ENCODE assay signal across 1 cellular context in the genomic region with DNA sequence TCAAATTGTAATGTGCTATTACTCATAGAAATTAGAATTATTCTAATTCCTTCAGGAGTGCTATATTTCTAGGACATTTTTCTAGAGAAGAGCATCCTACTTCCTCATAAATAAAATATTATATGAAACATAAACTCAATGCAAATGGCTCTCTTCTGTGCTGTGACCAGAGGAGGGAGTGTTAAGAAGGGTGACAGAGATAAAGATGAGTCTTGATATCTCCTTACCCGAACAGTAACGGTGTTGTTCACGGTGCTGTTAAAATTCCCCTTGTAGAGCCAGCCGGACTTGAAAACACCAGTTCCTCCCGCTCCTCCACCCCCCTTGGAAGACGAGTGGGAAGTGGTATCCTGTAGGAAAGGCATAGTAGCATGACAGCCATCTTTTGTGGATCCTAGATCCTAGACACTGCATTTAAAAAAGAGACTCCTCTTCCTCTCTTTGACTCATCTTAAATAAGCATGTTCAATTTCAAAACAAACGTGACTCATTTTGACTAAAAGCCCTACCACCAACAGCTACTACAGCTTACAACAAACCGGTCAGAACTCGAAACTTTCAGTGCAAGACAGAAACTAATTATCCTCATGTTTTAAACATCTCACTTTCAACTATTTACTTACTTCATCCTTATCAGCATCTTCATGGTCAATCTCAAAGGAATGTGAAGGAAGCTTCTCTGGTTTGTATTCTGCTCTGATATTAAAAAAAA.
A peak's percentile ranks its signal among the peaks of the same experiment; 100 is the strongest.
TF ChIP-seq lines count a peak whose summit lies in the region.

No MANE protein-coding gene starts in this region.

TF ChIP-seq in GM12878, 131 proteins besides CTCF, POLR2A, EP300 and RAD21 (continued from another document and continues in another):
- TF ChIP-seq, protein P1, sequence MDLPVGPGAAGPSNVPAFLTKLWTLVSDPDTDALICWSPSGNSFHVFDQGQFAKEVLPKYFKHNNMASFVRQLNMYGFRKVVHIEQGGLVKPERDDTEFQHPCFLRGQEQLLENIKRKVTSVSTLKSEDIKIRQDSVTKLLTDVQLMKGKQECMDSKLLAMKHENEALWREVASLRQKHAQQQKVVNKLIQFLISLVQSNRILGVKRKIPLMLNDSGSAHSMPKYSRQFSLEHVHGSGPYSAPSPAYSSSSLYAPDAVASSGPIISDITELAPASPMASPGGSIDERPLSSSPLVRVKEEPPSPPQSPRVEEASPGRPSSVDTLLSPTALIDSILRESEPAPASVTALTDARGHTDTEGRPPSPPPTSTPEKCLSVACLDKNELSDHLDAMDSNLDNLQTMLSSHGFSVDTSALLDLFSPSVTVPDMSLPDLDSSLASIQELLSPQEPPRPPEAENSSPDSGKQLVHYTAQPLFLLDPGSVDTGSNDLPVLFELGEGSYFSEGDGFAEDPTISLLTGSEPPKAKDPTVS (IDR thresholded peaks at IDR 0.05; ENCODE audit: low read depth, low read length) = no peak
- TF ChIP-seq CEBPB (IDR thresholded peaks at IDR 0.05; ENCODE audit: borderline replicate concordance in 1 of 2, low read depth in 2 of 2, low read length in 2 of 2) = no peak
- TF ChIP-seq YBX1 (IDR thresholded peaks at IDR 0.05) = no peak
- TF ChIP-seq SUPT20H (IDR thresholded peaks at IDR 0.05; ENCODE audit: borderline replicate concordance, control insufficient read depth, low read depth, low read length) = no peak
- no peak for TF ChIP-seq SMARCA5 (IDR thresholded peaks at IDR 0.05)
- no peak for TF ChIP-seq SREBF2 (IDR thresholded peaks at IDR 0.05; ENCODE audit: low read length)
- TF ChIP-seq KLF5 (IDR thresholded peaks at IDR 0.05; ENCODE audit: partially characterized antibody) = no peak
- TF ChIP-seq, protein P2, sequence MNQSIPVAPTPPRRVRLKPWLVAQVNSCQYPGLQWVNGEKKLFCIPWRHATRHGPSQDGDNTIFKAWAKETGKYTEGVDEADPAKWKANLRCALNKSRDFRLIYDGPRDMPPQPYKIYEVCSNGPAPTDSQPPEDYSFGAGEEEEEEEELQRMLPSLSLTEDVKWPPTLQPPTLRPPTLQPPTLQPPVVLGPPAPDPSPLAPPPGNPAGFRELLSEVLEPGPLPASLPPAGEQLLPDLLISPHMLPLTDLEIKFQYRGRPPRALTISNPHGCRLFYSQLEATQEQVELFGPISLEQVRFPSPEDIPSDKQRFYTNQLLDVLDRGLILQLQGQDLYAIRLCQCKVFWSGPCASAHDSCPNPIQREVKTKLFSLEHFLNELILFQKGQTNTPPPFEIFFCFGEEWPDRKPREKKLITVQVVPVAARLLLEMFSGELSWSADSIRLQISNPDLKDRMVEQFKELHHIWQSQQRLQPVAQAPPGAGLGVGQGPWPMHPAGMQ (IDR thresholded peaks at IDR 0.05; ENCODE audit: borderline replicate concordance) = no peak
- TF ChIP-seq MTA3 (IDR thresholded peaks at IDR 0.05; ENCODE audit: borderline replicate concordance, low read length) = peak; percentile 30; the same call in 1 of the 2 replicates
- TF ChIP-seq ZNF274 (IDR thresholded peaks at IDR 0.05; ENCODE audit: insufficient read depth, insufficient read length) = no peak
- no peak for TF ChIP-seq TAF1 (IDR thresholded peaks at IDR 0.05; ENCODE audit: borderline replicate concordance, low read depth, low read length)
- no peak for TF ChIP-seq MYB (IDR thresholded peaks at IDR 0.05; ENCODE audit: borderline replicate concordance, low read depth, low read length)
- peak; percentile 21; the same call in 1 of the 2 replicates for TF ChIP-seq DPF2 (IDR thresholded peaks at IDR 0.05)
- TF ChIP-seq HDGF (IDR thresholded peaks at IDR 0.05) = no peak
- TF ChIP-seq, protein P3, sequence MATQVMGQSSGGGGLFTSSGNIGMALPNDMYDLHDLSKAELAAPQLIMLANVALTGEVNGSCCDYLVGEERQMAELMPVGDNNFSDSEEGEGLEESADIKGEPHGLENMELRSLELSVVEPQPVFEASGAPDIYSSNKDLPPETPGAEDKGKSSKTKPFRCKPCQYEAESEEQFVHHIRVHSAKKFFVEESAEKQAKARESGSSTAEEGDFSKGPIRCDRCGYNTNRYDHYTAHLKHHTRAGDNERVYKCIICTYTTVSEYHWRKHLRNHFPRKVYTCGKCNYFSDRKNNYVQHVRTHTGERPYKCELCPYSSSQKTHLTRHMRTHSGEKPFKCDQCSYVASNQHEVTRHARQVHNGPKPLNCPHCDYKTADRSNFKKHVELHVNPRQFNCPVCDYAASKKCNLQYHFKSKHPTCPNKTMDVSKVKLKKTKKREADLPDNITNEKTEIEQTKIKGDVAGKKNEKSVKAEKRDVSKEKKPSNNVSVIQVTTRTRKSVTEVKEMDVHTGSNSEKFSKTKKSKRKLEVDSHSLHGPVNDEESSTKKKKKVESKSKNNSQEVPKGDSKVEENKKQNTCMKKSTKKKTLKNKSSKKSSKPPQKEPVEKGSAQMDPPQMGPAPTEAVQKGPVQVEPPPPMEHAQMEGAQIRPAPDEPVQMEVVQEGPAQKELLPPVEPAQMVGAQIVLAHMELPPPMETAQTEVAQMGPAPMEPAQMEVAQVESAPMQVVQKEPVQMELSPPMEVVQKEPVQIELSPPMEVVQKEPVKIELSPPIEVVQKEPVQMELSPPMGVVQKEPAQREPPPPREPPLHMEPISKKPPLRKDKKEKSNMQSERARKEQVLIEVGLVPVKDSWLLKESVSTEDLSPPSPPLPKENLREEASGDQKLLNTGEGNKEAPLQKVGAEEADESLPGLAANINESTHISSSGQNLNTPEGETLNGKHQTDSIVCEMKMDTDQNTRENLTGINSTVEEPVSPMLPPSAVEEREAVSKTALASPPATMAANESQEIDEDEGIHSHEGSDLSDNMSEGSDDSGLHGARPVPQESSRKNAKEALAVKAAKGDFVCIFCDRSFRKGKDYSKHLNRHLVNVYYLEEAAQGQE (IDR thresholded peaks at IDR 0.05; ENCODE audit: low read depth, low read length) = no peak
- TF ChIP-seq, protein P4, sequence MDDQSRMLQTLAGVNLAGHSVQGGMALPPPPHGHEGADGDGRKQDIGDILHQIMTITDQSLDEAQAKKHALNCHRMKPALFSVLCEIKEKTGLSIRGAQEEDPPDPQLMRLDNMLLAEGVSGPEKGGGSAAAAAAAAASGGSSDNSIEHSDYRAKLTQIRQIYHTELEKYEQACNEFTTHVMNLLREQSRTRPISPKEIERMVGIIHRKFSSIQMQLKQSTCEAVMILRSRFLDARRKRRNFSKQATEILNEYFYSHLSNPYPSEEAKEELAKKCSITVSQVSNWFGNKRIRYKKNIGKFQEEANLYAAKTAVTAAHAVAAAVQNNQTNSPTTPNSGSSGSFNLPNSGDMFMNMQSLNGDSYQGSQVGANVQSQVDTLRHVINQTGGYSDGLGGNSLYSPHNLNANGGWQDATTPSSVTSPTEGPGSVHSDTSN (IDR thresholded peaks at IDR 0.05; ENCODE audit: insufficient replicate concordance, low read depth, low read length) = no peak
- TF ChIP-seq BCL11A (IDR thresholded peaks at IDR 0.05; ENCODE audit: low read depth, low read length) = 0 out of 2 replicates have a peak, but pooled peaks have one; percentile 42
- peak; percentile 80 for TF ChIP-seq EED (IDR thresholded peaks at IDR 0.05; ENCODE audit: low read depth)
- no peak for TF ChIP-seq STAT3 (IDR thresholded peaks at IDR 0.05; ENCODE audit: low read depth, low read length)
- TF ChIP-seq, protein P5, sequence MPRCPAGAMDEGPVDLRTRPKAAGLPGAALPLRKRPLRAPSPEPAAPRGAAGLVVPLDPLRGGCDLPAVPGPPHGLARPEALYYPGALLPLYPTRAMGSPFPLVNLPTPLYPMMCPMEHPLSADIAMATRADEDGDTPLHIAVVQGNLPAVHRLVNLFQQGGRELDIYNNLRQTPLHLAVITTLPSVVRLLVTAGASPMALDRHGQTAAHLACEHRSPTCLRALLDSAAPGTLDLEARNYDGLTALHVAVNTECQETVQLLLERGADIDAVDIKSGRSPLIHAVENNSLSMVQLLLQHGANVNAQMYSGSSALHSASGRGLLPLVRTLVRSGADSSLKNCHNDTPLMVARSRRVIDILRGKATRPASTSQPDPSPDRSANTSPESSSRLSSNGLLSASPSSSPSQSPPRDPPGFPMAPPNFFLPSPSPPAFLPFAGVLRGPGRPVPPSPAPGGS (IDR thresholded peaks at IDR 0.05; ENCODE audit: borderline replicate concordance, insufficient read depth, low read depth, low read length, poor library complexity, severe bottlenecking) = no peak
- peak; percentile 45 for TF ChIP-seq IKZF1 (conservative IDR thresholded peaks at IDR 0.05)
- TF ChIP-seq JUNB (IDR thresholded peaks at IDR 0.05) = peak; percentile 87
- TF ChIP-seq, protein P6, sequence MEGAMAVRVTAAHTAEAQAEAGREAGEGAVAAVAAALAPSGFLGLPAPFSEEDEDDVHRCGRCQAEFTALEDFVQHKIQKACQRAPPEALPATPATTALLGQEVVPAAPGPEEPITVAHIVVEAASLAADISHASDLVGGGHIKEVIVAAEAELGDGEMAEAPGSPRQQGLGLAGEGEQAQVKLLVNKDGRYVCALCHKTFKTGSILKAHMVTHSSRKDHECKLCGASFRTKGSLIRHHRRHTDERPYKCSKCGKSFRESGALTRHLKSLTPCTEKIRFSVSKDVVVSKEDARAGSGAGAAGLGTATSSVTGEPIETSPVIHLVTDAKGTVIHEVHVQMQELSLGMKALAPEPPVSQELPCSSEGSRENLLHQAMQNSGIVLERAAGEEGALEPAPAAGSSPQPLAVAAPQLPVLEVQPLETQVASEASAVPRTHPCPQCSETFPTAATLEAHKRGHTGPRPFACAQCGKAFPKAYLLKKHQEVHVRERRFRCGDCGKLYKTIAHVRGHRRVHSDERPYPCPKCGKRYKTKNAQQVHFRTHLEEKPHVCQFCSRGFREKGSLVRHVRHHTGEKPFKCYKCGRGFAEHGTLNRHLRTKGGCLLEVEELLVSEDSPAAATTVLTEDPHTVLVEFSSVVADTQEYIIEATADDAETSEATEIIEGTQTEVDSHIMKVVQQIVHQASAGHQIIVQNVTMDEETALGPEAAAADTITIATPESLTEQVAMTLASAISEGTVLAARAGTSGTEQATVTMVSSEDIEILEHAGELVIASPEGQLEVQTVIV (IDR thresholded peaks at IDR 0.05; ENCODE audit: borderline replicate concordance, partially characterized antibody) = no peak
- TF ChIP-seq, protein P7, sequence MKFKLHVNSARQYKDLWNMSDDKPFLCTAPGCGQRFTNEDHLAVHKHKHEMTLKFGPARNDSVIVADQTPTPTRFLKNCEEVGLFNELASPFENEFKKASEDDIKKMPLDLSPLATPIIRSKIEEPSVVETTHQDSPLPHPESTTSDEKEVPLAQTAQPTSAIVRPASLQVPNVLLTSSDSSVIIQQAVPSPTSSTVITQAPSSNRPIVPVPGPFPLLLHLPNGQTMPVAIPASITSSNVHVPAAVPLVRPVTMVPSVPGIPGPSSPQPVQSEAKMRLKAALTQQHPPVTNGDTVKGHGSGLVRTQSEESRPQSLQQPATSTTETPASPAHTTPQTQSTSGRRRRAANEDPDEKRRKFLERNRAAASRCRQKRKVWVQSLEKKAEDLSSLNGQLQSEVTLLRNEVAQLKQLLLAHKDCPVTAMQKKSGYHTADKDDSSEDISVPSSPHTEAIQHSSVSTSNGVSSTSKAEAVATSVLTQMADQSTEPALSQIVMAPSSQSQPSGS (IDR thresholded peaks at IDR 0.05; ENCODE audit: low read length) = no peak; the same call in 1 of the 2 replicates
- no peak for TF ChIP-seq SRF (IDR thresholded peaks at IDR 0.05; ENCODE audit: low read depth in 2 of 2, low read length in 2 of 2)
- TF ChIP-seq ZNF207 (IDR thresholded peaks at IDR 0.05; ENCODE audit: borderline replicate concordance) = no peak
- TF ChIP-seq, protein P8, sequence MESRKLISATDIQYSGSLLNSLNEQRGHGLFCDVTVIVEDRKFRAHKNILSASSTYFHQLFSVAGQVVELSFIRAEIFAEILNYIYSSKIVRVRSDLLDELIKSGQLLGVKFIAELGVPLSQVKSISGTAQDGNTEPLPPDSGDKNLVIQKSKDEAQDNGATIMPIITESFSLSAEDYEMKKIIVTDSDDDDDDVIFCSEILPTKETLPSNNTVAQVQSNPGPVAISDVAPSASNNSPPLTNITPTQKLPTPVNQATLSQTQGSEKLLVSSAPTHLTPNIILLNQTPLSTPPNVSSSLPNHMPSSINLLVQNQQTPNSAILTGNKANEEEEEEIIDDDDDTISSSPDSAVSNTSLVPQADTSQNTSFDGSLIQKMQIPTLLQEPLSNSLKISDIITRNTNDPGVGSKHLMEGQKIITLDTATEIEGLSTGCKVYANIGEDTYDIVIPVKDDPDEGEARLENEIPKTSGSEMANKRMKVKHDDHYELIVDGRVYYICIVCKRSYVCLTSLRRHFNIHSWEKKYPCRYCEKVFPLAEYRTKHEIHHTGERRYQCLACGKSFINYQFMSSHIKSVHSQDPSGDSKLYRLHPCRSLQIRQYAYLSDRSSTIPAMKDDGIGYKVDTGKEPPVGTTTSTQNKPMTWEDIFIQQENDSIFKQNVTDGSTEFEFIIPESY (IDR thresholded peaks at IDR 0.05) = no peak
- TF ChIP-seq, protein P9, sequence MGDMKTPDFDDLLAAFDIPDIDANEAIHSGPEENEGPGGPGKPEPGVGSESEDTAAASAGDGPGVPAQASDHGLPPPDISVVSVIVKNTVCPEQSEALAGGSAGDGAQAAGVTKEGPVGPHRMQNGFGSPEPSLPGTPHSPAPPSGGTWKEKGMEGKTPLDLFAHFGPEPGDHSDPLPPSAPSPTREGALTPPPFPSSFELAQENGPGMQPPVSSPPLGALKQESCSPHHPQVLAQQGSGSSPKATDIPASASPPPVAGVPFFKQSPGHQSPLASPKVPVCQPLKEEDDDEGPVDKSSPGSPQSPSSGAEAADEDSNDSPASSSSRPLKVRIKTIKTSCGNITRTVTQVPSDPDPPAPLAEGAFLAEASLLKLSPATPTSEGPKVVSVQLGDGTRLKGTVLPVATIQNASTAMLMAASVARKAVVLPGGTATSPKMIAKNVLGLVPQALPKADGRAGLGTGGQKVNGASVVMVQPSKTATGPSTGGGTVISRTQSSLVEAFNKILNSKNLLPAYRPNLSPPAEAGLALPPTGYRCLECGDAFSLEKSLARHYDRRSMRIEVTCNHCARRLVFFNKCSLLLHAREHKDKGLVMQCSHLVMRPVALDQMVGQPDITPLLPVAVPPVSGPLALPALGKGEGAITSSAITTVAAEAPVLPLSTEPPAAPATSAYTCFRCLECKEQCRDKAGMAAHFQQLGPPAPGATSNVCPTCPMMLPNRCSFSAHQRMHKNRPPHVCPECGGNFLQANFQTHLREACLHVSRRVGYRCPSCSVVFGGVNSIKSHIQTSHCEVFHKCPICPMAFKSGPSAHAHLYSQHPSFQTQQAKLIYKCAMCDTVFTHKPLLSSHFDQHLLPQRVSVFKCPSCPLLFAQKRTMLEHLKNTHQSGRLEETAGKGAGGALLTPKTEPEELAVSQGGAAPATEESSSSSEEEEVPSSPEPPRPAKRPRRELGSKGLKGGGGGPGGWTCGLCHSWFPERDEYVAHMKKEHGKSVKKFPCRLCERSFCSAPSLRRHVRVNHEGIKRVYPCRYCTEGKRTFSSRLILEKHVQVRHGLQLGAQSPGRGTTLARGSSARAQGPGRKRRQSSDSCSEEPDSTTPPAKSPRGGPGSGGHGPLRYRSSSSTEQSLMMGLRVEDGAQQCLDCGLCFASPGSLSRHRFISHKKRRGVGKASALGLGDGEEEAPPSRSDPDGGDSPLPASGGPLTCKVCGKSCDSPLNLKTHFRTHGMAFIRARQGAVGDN (IDR thresholded peaks at IDR 0.05) = no peak
- no peak for TF ChIP-seq KAT2A (conservative IDR thresholded peaks at IDR 0.05; ENCODE audit: control insufficient read depth, low read depth, low read length)
- TF ChIP-seq RELA (IDR thresholded peaks at IDR 0.05; ENCODE audit: borderline replicate concordance, partially characterized antibody) = no peak
- TF ChIP-seq FOS (IDR thresholded peaks at IDR 0.05; ENCODE audit: borderline replicate concordance, extremely low read depth, insufficient read length) = no peak
